In genomic region chr11:115939726-115940421, GRCh38 we compare ENCODE assay signal across 12 cellular contexts.
DNase-seq lines count a peak whose midpoint lies in the region; ATAC-seq and TF ChIP-seq lines count a peak whose summit lies in the region.
"Had no signal": no experiment of that assay in that cellular context is flagged by ENCODE, and none has a peak within 500 bp of the region (broad histone marks: within the 10 kb centered on the region; RNA-seq: fewer than 3 reads in every experiment).

No MANE protein-coding gene starts in this region.

- TF ChIP-seq POLR2A in testis (IDR thresholded peaks at IDR 0.05): no peak

- in situ Hi-C loops in GM13977 (cut with MboI; ENCODE audit: low pct_unique_long_range_greater_than_20kb, low sequenced_read_pairs, unreplicated experiment): no loop called here

- DNase-seq in AG04450 (ENCODE audit: low read depth, low spot score) (no peak), NCI-H69 (lab: John Stamatoyannopoulos, UW) (peak; percentile 95), GM13977 (ENCODE audit: low spot score) (no peak), testis (no peak), GF-D8 (lab: John Stamatoyannopoulos, UW) (no peak)
- DNase-seq: activated CD4-positive, CD25-positive, alpha-beta regulatory T cell; Kasumi-1 had no signal

- H3K9me3 ChIP-seq in AG04450 (ENCODE audit: control insufficient read depth, insufficient read depth, low read length) (no peaks in the 10 kb centered on the region), testis (no peaks in the 10 kb centered on the region)

- H2AFZ ChIP-seq in KMS-11 (ENCODE audit: low read depth): no peak overlapping the region

- WGBS in testis, 2 donors: 80 to 88% methylated on average over 7 of the region's 7 CpGs

- CTCF ChIA-PET in AG04450 (lab: Charles Lee): interaction anchor here (1.6 kb wide), 1 partner anchor 13 kb away, joined by 3 read pairs; no protein-coding TSS in a partner anchor

- H3K4me2 ChIP-seq in KMS-11: peak overlapping the region; percentile 76

- no peaks in the 10 kb centered on the region for H3K36me3 ChIP-seq in KMS-11 (ENCODE audit: insufficient read depth)
- H3K36me3 ChIP-seq in testis (ENCODE audit: low read depth, missing control alignments): no peaks in the 10 kb centered on the region
- H3K36me3 ChIP-seq: cardiac muscle cell had no signal

- intact Hi-C loops in testis (cut with DNase I; ENCODE audit: low total_unique reads): no loop called here

- peaks cover 19% of the 10 kb centered on the region for H3K4me1 ChIP-seq in KMS-11 (ENCODE audit: low read depth, poor library complexity, severe bottlenecking)
- no peaks in the 10 kb centered on the region for H3K4me1 ChIP-seq in testis

- POLR2A ChIA-PET in AG04450 (lab: Yijun Ruan, JAX): interaction anchor here (0.9 to 1.4 kb wide), 2 partner anchors 13 to 24 kb away, joined by 3 to 5 read pairs; no protein-coding TSS in a partner anchor

- no peak overlapping the region for H3K4me3 ChIP-seq in AG04450 (ENCODE audit: low read depth, low read length)
- H3K4me3 ChIP-seq in KMS-11 (IDR thresholded peaks at IDR 0.05; ENCODE audit: insufficient read depth, low read depth, low read length): no peak overlapping the region
- H3K4me3 ChIP-seq in testis: no peak overlapping the region
- H3K4me3 ChIP-seq: cardiac muscle cell had no signal

- ATAC-seq in GM19395 (IDR thresholded peaks at IDR 0.05; ENCODE audit: unreplicated experiment) (peak; percentile 75), HG03108 (IDR thresholded peaks at IDR 0.05; ENCODE audit: unreplicated experiment) (no peak)
- ATAC-seq: esophagus mucosa had no signal

- no peaks in the 10 kb centered on the region for H3K79me2 ChIP-seq in KMS-11 (ENCODE audit: insufficient read depth, low read depth)

- TF ChIP-seq CTCF in AG04450 (IDR thresholded peaks at IDR 0.05; ENCODE audit: low read depth, low read length) (no peak), KMS-11 (conservative IDR thresholded peaks at IDR 0.05; ENCODE audit: low read depth, low read length) (no peak), GM13977 (IDR thresholded peaks at IDR 0.05; ENCODE audit: extremely low read depth, insufficient read depth, missing control alignments) (no peak), testis (IDR thresholded peaks at IDR 0.05) (no peak)

- no peaks in the 10 kb centered on the region for H4K20me1 ChIP-seq in KMS-11 (ENCODE audit: insufficient read depth)

- H3K27me3 ChIP-seq in AG04450 (ENCODE audit: control insufficient read depth, insufficient read depth, low read length) (peaks cover 6% of the 10 kb centered on the region), KMS-11 (ENCODE audit: insufficient read depth, low read depth) (peaks cover 8% of the 10 kb centered on the region; the same call in 1 of the 2 replicates), testis (no peaks in the 10 kb centered on the region)

- H3K27ac ChIP-seq in AG04450 (ENCODE audit: low read depth, low read length) (peak overlapping the region; percentile 34), KMS-11 (no peak overlapping the region), testis (no peak overlapping the region)
- H3K27ac ChIP-seq: cardiac muscle cell had no signal

- H3K9ac ChIP-seq in KMS-11: no peak overlapping the region
